In genomic region chr17:45732926-45733505, GRCh38 we compare ENCODE assay signal across 27 cellular contexts. TPM values are rescaled to one million over a fixed set of nuclear protein-coding genes. Genes with fewer than 3 reads are reported as not detected.
"Had no signal": no experiment of that assay in that cellular context is flagged by ENCODE, and none has a peak within 500 bp of the region (broad histone marks: within the 10 kb centered on the region; RNA-seq: fewer than 3 reads in every experiment).

No MANE protein-coding gene starts in this region.

- H3K27ac ChIP-seq: coronary artery, gastrocnemius medialis, left ventricle myocardium inferior, neutrophil, suprapubic skin, tibial artery, upper lobe of left lung, uterus had no signal

- H3K4me3 Mint-ChIP-seq: naive thymus-derived CD8-positive, alpha-beta T cell; stimulated activated effector memory CD8-positive, alpha-beta T cell treated with anti-CD3 and anti-CD28 coated beads, Interleukin-12 subunit alpha, Interleukin-12 subunit beta, amount 100 ng/mL, for 72 hours had no signal

- H3K9me3 ChIP-seq: neutrophil, uterus had no signal

- ATAC-seq: esophagus mucosa; gastrocnemius medialis; left cardiac atrium; naive thymus-derived CD8-positive, alpha-beta T cell; sciatic nerve; stimulated activated effector memory CD8-positive, alpha-beta T cell treated with anti-CD3 and anti-CD28 coated beads, Interleukin-12 subunit alpha, Interleukin-12 subunit beta, amount 100 ng/mL, for 72 hours; stimulated activated naive CD8-positive, alpha-beta T cell treated with anti-CD3 and anti-CD28 coated beads, Interleukin-15, Interleukin-2, amounts not matched to agents 100 U/mL and 50 U/mL, for 24 hours had no signal

- H3K4me1 ChIP-seq: left ventricle myocardium inferior, suprapubic skin, tibial artery, upper lobe of left lung, uterus had no signal

- H3K27ac Mint-ChIP-seq: naive thymus-derived CD8-positive, alpha-beta T cell; stimulated activated effector memory CD8-positive, alpha-beta T cell treated with anti-CD3 and anti-CD28 coated beads, Interleukin-12 subunit alpha, Interleukin-12 subunit beta, amount 100 ng/mL, for 72 hours had no signal

- H3K36me3 Mint-ChIP-seq: stimulated activated effector memory CD8-positive, alpha-beta T cell treated with anti-CD3 and anti-CD28 coated beads, Interleukin-12 subunit alpha, Interleukin-12 subunit beta, amount 100 ng/mL, for 72 hours had no signal

- H3K4me1 Mint-ChIP-seq: stimulated activated effector memory CD8-positive, alpha-beta T cell treated with anti-CD3 and anti-CD28 coated beads, Interleukin-12 subunit alpha, Interleukin-12 subunit beta, amount 100 ng/mL, for 72 hours had no signal

- H3K27me3 ChIP-seq: gastrocnemius medialis, upper lobe of left lung, uterus had no signal

- DNase-seq: effector CD8-positive, alpha-beta T cell; gastrocnemius medialis; glutamatergic neuron; kidney; left cardiac atrium; left ventricle myocardium inferior; mesenchymal stem cell; naive thymus-derived CD8-positive, alpha-beta T cell; small intestine; stimulated activated CD4-positive, alpha-beta T cell treated with anti-CD3 and anti-CD28 coated beads, Interleukin-12 subunit alpha, Interleukin-12 subunit beta, amount 100 ng/mL, for 4 hours; stimulated activated CD8-positive, alpha-beta memory T cell treated with anti-CD3 and anti-CD28 coated beads, Interleukin-4, amount 100 ng/mL, for 48 hours; stimulated activated naive CD8-positive, alpha-beta T cell treated with anti-CD3 and anti-CD28 coated beads, Interleukin-15, Interleukin-2, amounts not matched to agents 100 U/mL and 50 U/mL, for 24 hours; upper lobe of left lung; uterus had no signal

- H3K36me3 ChIP-seq: gastrocnemius medialis, left ventricle myocardium inferior, neutrophil, suprapubic skin, tibial artery, upper lobe of left lung, uterus had no signal

- H3K4me3 ChIP-seq: coronary artery, gastrocnemius medialis, left ventricle myocardium inferior, lung, suprapubic skin, tibial artery, upper lobe of left lung, uterus had no signal

RNA-seq across cellular contexts. Expression of gene CRHR1, which starts 51.1 kb away (rescaled TPM):
- total RNA-seq: chondrocyte; dermis microvascular lymphatic vessel endothelial cell; fibroblast of villous mesenchyme; gastrocnemius medialis; kidney; left cardiac atrium; left ventricle myocardium inferior; lung; naive thymus-derived CD8-positive, alpha-beta T cell; osteoblast; pulmonary artery endothelial cell; upper lobe of left lung had no signal
- polyA plus RNA-seq: lung; naive thymus-derived CD8-positive, alpha-beta T cell had no signal
